ENCODE assay signal across 31 cellular contexts in genomic region chr3:116378077-116378476, GRCh38.
"Had no signal": no experiment of that assay in that cellular context is flagged by ENCODE, and none has a peak within 500 bp of the region (broad histone marks: within the 10 kb centered on the region; RNA-seq: fewer than 3 reads in every experiment).

No MANE protein-coding gene starts in this region.

- H3K4me1 ChIP-seq: left lung, lower lobe of right lung, parathyroid adenoma, psoas muscle, stomach, testis, thyroid gland, transverse colon, upper lobe of left lung had no signal

- H3K4me3 ChIP-seq: left lung, lower lobe of right lung, neural progenitor cell, psoas muscle, skin epidermis, stomach, testis, thyroid gland, transverse colon, upper lobe of left lung had no signal

- H3K36me3 ChIP-seq: left lung, lower lobe of right lung, neural progenitor cell, neutrophil, stomach, thyroid gland, transverse colon, upper lobe of left lung had no signal

- H3K9ac ChIP-seq: neural progenitor cell, parathyroid adenoma had no signal

- DNase-seq: islet precursor cell; kidney glomerular epithelial cell; left colon; left lung; lower lobe of right lung; mammary epithelial cell; mesenchymal stem cell; naive B cell; natural killer cell; nephron progenitor cell; occipital lobe; psoas muscle; retina; right cardiac atrium; stimulated activated CD4-positive, alpha-beta T cell treated with anti-CD3 and anti-CD28 coated beads, Interleukin-12 subunit alpha, Interleukin-12 subunit beta, amount 100 ng/mL, for 4 hours; stimulated activated CD4-positive, alpha-beta T cell treated with anti-CD3 and anti-CD28 coated beads, Interleukin-15, amount 100 ng/mL, for 24 hours; stimulated activated CD4-positive, alpha-beta T cell treated with anti-CD3 and anti-CD28 coated beads, Interleukin-2, amount 100 ng/mL, for 24 hours; stimulated activated CD4-positive, alpha-beta T cell treated with anti-CD3 and anti-CD28 coated beads, Interleukin-4, amount 100 ng/mL, for 1 hour; stimulated activated naive B cell treated with anti-CD40 and anti-IgM and Interleukin-4, amounts not matched to agents 10 μg/mL and 1 μg/mL and 100 μg/mL, for 72 hours; stimulated activated naive CD8-positive, alpha-beta T cell treated with anti-CD3 and anti-CD28 coated beads, Interleukin-15, Interleukin-2, amounts not matched to agents 100 U/mL and 50 U/mL, for 24 hours; stomach; testis; thyroid gland; transverse colon; upper lobe of left lung had no signal

- FAIRE-seq: urothelium cell line had no signal

- H2AFZ ChIP-seq: neural progenitor cell, parathyroid adenoma had no signal

- H3K79me2 ChIP-seq: parathyroid adenoma had no signal

- H3K27ac ChIP-seq: left lung, lower lobe of right lung, neural progenitor cell, neutrophil, parathyroid adenoma, psoas muscle, skin epidermis, stomach, testis, thyroid gland, transverse colon, upper lobe of left lung had no signal

- H3K27me3 ChIP-seq: left lung, neural progenitor cell, neutrophil, stomach, testis, thyroid gland, transverse colon, upper lobe of left lung had no signal

- H3K4me2 ChIP-seq: neural progenitor cell had no signal

- H3K9me3 ChIP-seq: left lung, lower lobe of right lung, neutrophil, psoas muscle, testis, thyroid gland, transverse colon, upper lobe of left lung had no signal

- ATAC-seq: left colon; left lung; lower lobe of right lung; natural killer cell; psoas muscle; right cardiac atrium; sciatic nerve; stimulated activated naive B cell treated with anti-CD40 and anti-IgM and Interleukin-4, amounts not matched to agents 10 μg/mL and 1 μg/mL and 100 μg/mL, for 72 hours; stimulated activated naive CD8-positive, alpha-beta T cell treated with anti-CD3 and anti-CD28 coated beads, Interleukin-15, Interleukin-2, amounts not matched to agents 100 U/mL and 50 U/mL, for 24 hours had no signal
